In genomic region chr11:65711785-65712632, GRCh38 we compare ENCODE assay signal across 8 cellular contexts.
DNase-seq lines count a peak whose midpoint lies in the region; ATAC-seq and TF ChIP-seq lines count a peak whose summit lies in the region.

Gene KAT5 (plus strand): TSS chr11:65712252. CDS start chr11:65712268, 16 bp downstream.

- peak within 1 kb of the TSS; percentile 80 for H3K9ac ChIP-seq in OCI-LY1 (ENCODE audit: low read length)

- no peaks in the 10 kb centered on the region for H3K9me2 ChIP-seq in OCI-LY1 (ENCODE audit: low read depth, low read length)

- no peaks in the 10 kb centered on the region for H3K79me2 ChIP-seq in OCI-LY1 (ENCODE audit: insufficient read depth, low read length)

- peak; percentile 97 for DNase-seq in DMS 273 (lab: John Stamatoyannopoulos, UW; ENCODE audit: unreplicated experiment)
- DNase-seq in HuH-7 (ENCODE audit: low spot score), result peak; percentile 87
- DNase-seq in activated CD8-positive, alpha-beta memory T cell treated with anti-CD3 and anti-CD28 coated beads, Interleukin-2, amount 50 U/mL, for 48 hours, result peak; percentile 98
- peak; percentile 86 for DNase-seq in epidermal melanocyte (ENCODE audit: insufficient read length, low spot score)
- DNase-seq in middle frontal gyrus (ENCODE audit: extremely low spot score, low spot score), result peak; percentile 97
- peak; percentile 96 to 98 for DNase-seq in stimulated activated CD8-positive, alpha-beta memory T cell treated with anti-CD3 and anti-CD28 coated beads, Interleukin-2, amount 100 ng/mL, for 48 hours (ENCODE audit: low read depth in 2 of 2)

- peak; percentile 78 for ATAC-seq in GM21447 (IDR thresholded peaks at IDR 0.05; ENCODE audit: unreplicated experiment)

- H4K20me1 ChIP-seq in OCI-LY1 (ENCODE audit: insufficient read depth, low read length), result no peaks in the 10 kb centered on the region

- H3K4me1 ChIP-seq in OCI-LY1 (ENCODE audit: insufficient read depth, low read length, severe bottlenecking), result peaks cover 22% of the 10 kb centered on the region

- H3F3A ChIP-seq in OCI-LY1 (ENCODE audit: insufficient read depth, low read length), result no peaks in the 10 kb centered on the region

- H2AFZ ChIP-seq in OCI-LY1 (ENCODE audit: low read length), result peak within 1 kb of the TSS; percentile 60

- peak within 1 kb of the TSS; percentile 88 for H3K4me2 ChIP-seq in OCI-LY1 (ENCODE audit: low read length)

- H3K4me3 ChIP-seq in OCI-LY1 (ENCODE audit: low read depth, low read length, poor library complexity, severe bottlenecking), result peak within 1 kb of the TSS; percentile 76

- TF ChIP-seq CTCF in OCI-LY1 (IDR thresholded peaks at IDR 0.05; ENCODE audit: low read length), result peak; percentile 95

- peak within 1 kb of the TSS; percentile 90 for H3K27ac ChIP-seq in OCI-LY1 (ENCODE audit: low read depth, low read length, poor library complexity, severe bottlenecking)

- peaks cover 38% of the 10 kb centered on the region for H3K36me3 ChIP-seq in OCI-LY1 (ENCODE audit: insufficient read depth, low read length)

- H3K9me3 ChIP-seq in OCI-LY1 (ENCODE audit: low read length), result no peaks in the 10 kb centered on the region

- no peaks in the 10 kb centered on the region for H3K27me3 ChIP-seq in OCI-LY1 (ENCODE audit: insufficient read depth, low read length)

Comparison
In these comparisons a context has a peak if more than half of its experiments do, and no peak if none do; other contexts are left out.
1. Peak in every context shown above with its lines: DNase-seq, ATAC-seq, H3K4me3 ChIP-seq and H3K27ac ChIP-seq.